39 cellular contexts compared by ENCODE assay signal in the genomic region with DNA sequence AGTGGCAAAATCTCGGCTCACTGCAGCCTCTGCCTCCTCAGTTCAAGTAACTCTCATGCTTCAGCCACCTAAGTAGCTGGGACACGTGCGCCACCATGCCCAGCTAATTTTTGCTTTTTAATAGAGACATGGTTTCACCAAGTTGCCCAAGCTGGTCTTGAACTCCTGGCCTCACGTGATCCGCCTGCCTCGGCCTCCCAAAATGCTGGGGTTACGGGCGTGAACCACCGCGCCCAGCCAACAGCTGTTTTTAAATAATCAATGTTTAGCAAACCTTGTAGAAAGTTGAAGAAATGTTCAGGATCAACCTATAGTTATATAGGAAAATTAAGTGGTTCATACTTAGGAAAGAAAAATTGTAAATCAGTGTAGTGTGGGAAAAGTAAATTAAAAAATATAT.
"Had no signal": no experiment of that assay in that cellular context is flagged by ENCODE, and none has a peak within 500 bp of the region (broad histone marks: within the 10 kb centered on the region; RNA-seq: fewer than 3 reads in every experiment).

No MANE protein-coding gene starts in this region.

- H3K9me3 ChIP-seq: adrenal gland, ascending aorta, body of pancreas, breast epithelium had no signal

- H3K36me3 Mint-ChIP-seq: activated naive CD4-positive, alpha-beta T cell treated with anti-CD3 and anti-CD28 coated beads, Interleukin-2, amount 50 U/mL, for 24 hours; activated naive CD8-positive, alpha-beta T cell; activated naive CD8-positive, alpha-beta T cell treated with anti-CD3 and anti-CD28 coated beads, Interleukin-2, amount 10 ng/mL, durations not matched to agents 7 days and 5 days; brain had no signal

- H3K27me3 Mint-ChIP-seq: activated naive CD4-positive, alpha-beta T cell treated with anti-CD3 and anti-CD28 coated beads, Interleukin-2, amount 10 ng/mL, durations not matched to agents 7 days and 5 days; activated naive CD4-positive, alpha-beta T cell treated with anti-CD3 and anti-CD28 coated beads, Interleukin-2, amount 50 U/mL, for 24 hours; activated naive CD8-positive, alpha-beta T cell; activated naive CD8-positive, alpha-beta T cell treated with anti-CD3 and anti-CD28 coated beads for 36 hours; activated naive CD8-positive, alpha-beta T cell treated with anti-CD3 and anti-CD28 coated beads, Interleukin-2, amount 10 ng/mL, durations not matched to agents 7 days and 5 days; activated naive CD8-positive, alpha-beta T cell treated with anti-CD3 and anti-CD28 coated beads, Interleukin-2, amount 50 U/mL, for 24 hours; activated T-cell treated with anti-CD3 and anti-CD28 coated beads, Interleukin-2, amount 50 U/mL, for 24 hours; activated T-helper 17 cell treated with anti-CD3 and anti-CD28 coated beads, Interleukin-2, amount 50 U/mL, for 72 hours; central memory CD8-positive, alpha-beta T cell had no signal

- H3K27ac Mint-ChIP-seq: activated naive CD4-positive, alpha-beta T cell treated with anti-CD3 and anti-CD28 coated beads for 36 hours; activated naive CD4-positive, alpha-beta T cell treated with anti-CD3 and anti-CD28 coated beads, Interleukin-2, amount 10 ng/mL, durations not matched to agents 7 days and 5 days; activated naive CD4-positive, alpha-beta T cell treated with anti-CD3 and anti-CD28 coated beads, Interleukin-2, amount 50 U/mL, for 24 hours; activated naive CD4-positive, alpha-beta T cell treated with anti-CD3 and anti-CD28 coated beads, Interleukin-2, amount 50 U/mL, for 72 hours; activated naive CD8-positive, alpha-beta T cell; activated naive CD8-positive, alpha-beta T cell treated with anti-CD3 and anti-CD28 coated beads for 36 hours; activated naive CD8-positive, alpha-beta T cell treated with anti-CD3 and anti-CD28 coated beads, Interleukin-2, amount 10 ng/mL, durations not matched to agents 7 days and 5 days; activated naive CD8-positive, alpha-beta T cell treated with anti-CD3 and anti-CD28 coated beads, Interleukin-2, amount 50 U/mL, for 24 hours; activated T-cell treated with anti-CD3 and anti-CD28 coated beads, Interleukin-2, amount 50 U/mL, for 24 hours; activated T-cell treated with anti-CD3 and anti-CD28 coated beads, Interleukin-2, amount 50 U/mL, for 72 hours; activated T-helper 1 cell treated with anti-CD3 and anti-CD28 coated beads, Interleukin-12 subunit alpha, Interleukin-12 subunit beta, Interleukin-2, Interleukin-4 antibody, amounts not matched to agents 30 ng/mL and 10 ng/mL and 1 ng/mL, durations not matched to agents 14 hours and 24 hours and 36 hours; activated T-helper 17 cell treated with anti-CD3 and anti-CD28 coated beads, Interleukin-2, amount 50 U/mL, for 72 hours; activated T-helper 2 cell treated with anti-CD3 and anti-CD28 coated beads, Interferon-gamma antibody, Interleukin-2, Interleukin-4, amounts not matched to agents 10 μg/mL and 5 μg/mL and 100 μg/mL, durations not matched to agents 14 hours and 24 hours and 36 hours; brain had no signal

- H3K36me3 ChIP-seq: adrenal gland, ascending aorta, brain microvascular endothelial cell, breast epithelium, cardiac muscle cell had no signal

- H3K4me3 Mint-ChIP-seq: activated naive CD4-positive, alpha-beta T cell treated with anti-CD3 and anti-CD28 coated beads for 36 hours; activated naive CD4-positive, alpha-beta T cell treated with anti-CD3 and anti-CD28 coated beads, Interleukin-2, amount 10 ng/mL, durations not matched to agents 7 days and 5 days; activated naive CD4-positive, alpha-beta T cell treated with anti-CD3 and anti-CD28 coated beads, Interleukin-2, amount 50 U/mL, for 24 hours; activated naive CD8-positive, alpha-beta T cell; activated naive CD8-positive, alpha-beta T cell treated with anti-CD3 and anti-CD28 coated beads for 36 hours; activated naive CD8-positive, alpha-beta T cell treated with anti-CD3 and anti-CD28 coated beads, Interleukin-2, amount 10 ng/mL, durations not matched to agents 7 days and 5 days; activated naive CD8-positive, alpha-beta T cell treated with anti-CD3 and anti-CD28 coated beads, Interleukin-2, amount 50 U/mL, for 24 hours; activated T-cell treated with anti-CD3 and anti-CD28 coated beads, Interleukin-2, amount 50 U/mL, for 24 hours; activated T-cell treated with anti-CD3 and anti-CD28 coated beads, Interleukin-2, amount 50 U/mL, for 4 hours; activated T-cell treated with anti-CD3 and anti-CD28 coated beads, Interleukin-2, amount 50 U/mL, for 72 hours; activated T-helper 1 cell treated with anti-CD3 and anti-CD28 coated beads, Interleukin-12 subunit alpha, Interleukin-12 subunit beta, Interleukin-2, Interleukin-4 antibody, amounts not matched to agents 30 ng/mL and 10 ng/mL and 1 ng/mL, durations not matched to agents 14 hours and 24 hours and 36 hours; activated T-helper 17 cell treated with anti-CD3 and anti-CD28 coated beads, Interleukin-2, amount 50 U/mL, for 72 hours; central memory CD8-positive, alpha-beta T cell had no signal

- ATAC-seq: activated naive CD4-positive, alpha-beta T cell treated with anti-CD3 and anti-CD28 coated beads, Interleukin-2, amount 50 U/mL, for 72 hours; activated naive CD8-positive, alpha-beta T cell treated with anti-CD3 and anti-CD28 coated beads, Interleukin-2, amount 50 U/mL, for 24 hours; activated T-cell treated with anti-CD3 and anti-CD28 coated beads, Interleukin-2, amount 50 U/mL, for 4 hours; activated T-cell treated with anti-CD3 and anti-CD28 coated beads, Interleukin-2, amount 50 U/mL, for 72 hours; activated T-helper 17 cell treated with anti-CD3 and anti-CD28 coated beads, Interleukin-2, amount 50 U/mL, for 72 hours; body of pancreas had no signal

- H3K4me3 ChIP-seq: adrenal gland, ascending aorta, body of pancreas, breast epithelium, cardiac muscle cell had no signal

- H3K9me3 Mint-ChIP-seq: activated naive CD4-positive, alpha-beta T cell treated with anti-CD3 and anti-CD28 coated beads for 36 hours; activated naive CD4-positive, alpha-beta T cell treated with anti-CD3 and anti-CD28 coated beads, Interleukin-2, amount 10 ng/mL, durations not matched to agents 7 days and 5 days; activated naive CD4-positive, alpha-beta T cell treated with anti-CD3 and anti-CD28 coated beads, Interleukin-2, amount 50 U/mL, for 24 hours; activated naive CD4-positive, alpha-beta T cell treated with anti-CD3 and anti-CD28 coated beads, Interleukin-2, amount 50 U/mL, for 72 hours; activated naive CD8-positive, alpha-beta T cell treated with anti-CD3 and anti-CD28 coated beads for 36 hours; activated naive CD8-positive, alpha-beta T cell treated with anti-CD3 and anti-CD28 coated beads, Interleukin-2, amount 10 ng/mL, durations not matched to agents 7 days and 5 days; activated naive CD8-positive, alpha-beta T cell treated with anti-CD3 and anti-CD28 coated beads, Interleukin-2, amount 50 U/mL, for 24 hours; activated T-cell treated with anti-CD3 and anti-CD28 coated beads, Interleukin-2, amount 50 U/mL, for 24 hours; activated T-cell treated with anti-CD3 and anti-CD28 coated beads, Interleukin-2, amount 50 U/mL, for 4 hours; activated T-cell treated with anti-CD3 and anti-CD28 coated beads, Interleukin-2, amount 50 U/mL, for 72 hours; activated T-helper 1 cell treated with anti-CD3 and anti-CD28 coated beads, Interleukin-12 subunit alpha, Interleukin-12 subunit beta, Interleukin-2, Interleukin-4 antibody, amounts not matched to agents 30 ng/mL and 10 ng/mL and 1 ng/mL, durations not matched to agents 14 hours and 24 hours and 36 hours; activated T-helper 17 cell treated with anti-CD3 and anti-CD28 coated beads, Interleukin-2, amount 50 U/mL, for 72 hours; activated T-helper 2 cell treated with anti-CD3 and anti-CD28 coated beads, Interferon-gamma antibody, Interleukin-2, Interleukin-4, amounts not matched to agents 10 μg/mL and 5 μg/mL and 100 μg/mL, durations not matched to agents 14 hours and 24 hours and 36 hours; central memory CD8-positive, alpha-beta T cell had no signal

- H3K27ac ChIP-seq: adrenal gland, ascending aorta, body of pancreas, brain microvascular endothelial cell, breast epithelium, cardiac muscle cell had no signal

- DNase-seq: activated effector memory CD4-positive, alpha-beta T cell treated with anti-CD3 and anti-CD28 coated beads, Interleukin-2, amount 50 U/mL, for 16 hours; activated effector memory CD4-positive, alpha-beta T cell treated with Interleukin-2 at 50 U/mL for 16 hours; activated gamma-delta T cell; activated gamma-delta T cell treated with Interleukin-2 at 50 U/mL for 16 hours; activated naive CD4-positive, alpha-beta T cell; activated naive CD4-positive, alpha-beta T cell treated with anti-CD3 and anti-CD28 coated beads for 36 hours; activated naive CD4-positive, alpha-beta T cell treated with anti-CD3 and anti-CD28 coated beads, Interleukin-2, amount 10 ng/mL, durations not matched to agents 7 days and 5 days; activated naive CD4-positive, alpha-beta T cell treated with anti-CD3 and anti-CD28 coated beads, Interleukin-2, amount 50 U/mL, for 16 hours; activated naive CD4-positive, alpha-beta T cell treated with Interleukin-2 at 50 U/mL for 16 hours; activated naive CD8-positive, alpha-beta T cell treated with anti-CD3 and anti-CD28 coated beads for 36 hours; activated naive CD8-positive, alpha-beta T cell treated with anti-CD3 and anti-CD28 coated beads, Interleukin-2, amount 10 ng/mL, durations not matched to agents 7 days and 5 days; activated naive CD8-positive, alpha-beta T cell treated with anti-CD3 and anti-CD28 coated beads, Interleukin-2, amount 50 U/mL, for 24 hours; activated T-cell treated with anti-CD3 and anti-CD28 coated beads for 4 hours; activated T-cell treated with anti-CD3 and anti-CD28 coated beads, Interleukin-2, amount 50 U/mL, for 1 hour; activated T-cell treated with anti-CD3 and anti-CD28 coated beads, Interleukin-2, amount 50 U/mL, for 24 hours; activated T-cell treated with anti-CD3 and anti-CD28 coated beads, Interleukin-2, amount 50 U/mL, for 4 hours; activated T-cell treated with anti-CD3 and anti-CD28 coated beads, Interleukin-2, amount 50 U/mL, for 48 hours; activated T-cell treated with anti-CD3 and anti-CD28 coated beads, Interleukin-2, amount 50 U/mL, for 72 hours; adrenal gland; amniotic stem cell; amygdala; anterior cingulate cortex; aorta; body of pancreas; brain microvascular endothelial cell; caudate nucleus; central memory CD4-positive, alpha-beta T cell; cerebellar nuclear complex had no signal

- H3K27me3 ChIP-seq: adrenal gland, ascending aorta, body of pancreas, brain microvascular endothelial cell, breast epithelium, cardiac muscle cell had no signal
